ENCODE assay signal across 10 cellular contexts in the genomic region with DNA sequence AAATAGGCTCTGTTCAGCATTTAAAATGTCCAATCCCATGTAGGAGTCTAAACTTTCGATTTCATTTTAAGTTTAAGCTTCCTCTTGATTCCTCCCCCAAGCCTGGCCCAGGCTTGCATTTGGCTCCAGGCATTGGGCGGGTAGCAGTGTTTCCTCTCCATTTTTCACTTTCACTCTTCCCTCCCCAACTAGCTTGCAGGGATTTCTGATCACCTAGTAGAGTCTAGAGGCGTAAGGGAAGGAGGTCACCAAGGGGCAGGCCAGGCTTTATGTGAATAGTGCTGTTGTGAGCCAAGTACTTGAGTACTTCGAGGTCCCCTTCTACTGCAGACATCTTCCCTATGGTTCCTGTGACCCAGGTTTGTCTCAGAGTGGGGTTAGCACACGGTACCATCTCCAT. TPM values are rescaled to one million over a fixed set of nuclear protein-coding genes. Genes with fewer than 3 reads are reported as not detected.
A peak's percentile ranks its signal among the peaks of the same experiment; 100 is the strongest.
DNase-seq lines count a peak whose midpoint lies in the region; ATAC-seq, FAIRE-seq and TF ChIP-seq lines count a peak whose summit lies in the region.
"Not testable (repeated sequence)": the region's sequence is repeated elsewhere in the genome, so short reads cannot be mapped to it uniquely, and the experiment has no call there.
"Had no signal": no experiment of that assay in that cellular context is flagged by ENCODE, and none has a peak within 500 bp of the region (broad histone marks: within the 10 kb centered on the region; RNA-seq: fewer than 3 reads in every experiment).

No MANE protein-coding gene starts in this region.

- H3K27ac Mint-ChIP-seq in HFFc6 = not testable (repeated sequence)

- H3K27me3 ChIP-seq in right cardiac atrium (ENCODE audit: control insufficient read depth, insufficient read depth); right lobe of liver; trophoblast cell (ENCODE audit: insufficient read depth, low read length): not testable (repeated sequence)

- POLR2A ChIA-PET in A549 (lab: Yijun Ruan, JAX) = not testable (repeated sequence)

- H3K9ac ChIP-seq in trophoblast cell (ENCODE audit: low read length) = not testable (repeated sequence)

- WGBS in A549 (ENCODE audit: missing lambda C conversion rate) = 0% methylated on average over 1 of the region's 5 CpGs
- WGBS in right cardiac atrium = 21% methylated on average over 1 of the region's 5 CpGs
- 0% methylated on average over 1 of the region's 5 CpGs for WGBS in right lobe of liver (ENCODE audit: insufficient coverage, low coverage, low lambda C conversion rate, missing lambda C conversion rate)
- no CpG with 5 or more reads among the region's 5 CpGs for WGBS in trophoblast cell (ENCODE audit: extremely low coverage, insufficient coverage, insufficient read length)

- not testable (repeated sequence) for FAIRE-seq in A549 (lab: Jason Lieb, UNC)

- H4K8ac ChIP-seq in trophoblast cell (ENCODE audit: low read depth, low read length) = not testable (repeated sequence)

- H2BK12ac ChIP-seq in trophoblast cell (ENCODE audit: low read length) = not testable (repeated sequence)

- TF ChIP-seq EP300 in A549 (IDR thresholded peaks at IDR 0.05) = not testable (repeated sequence)

- not testable (repeated sequence) for H3K14ac ChIP-seq in trophoblast cell (ENCODE audit: low read length)

- not testable (repeated sequence) for TF ChIP-seq POLR2A in A549 (IDR thresholded peaks at IDR 0.05; ENCODE audit: low read length); right lobe of liver (IDR thresholded peaks at IDR 0.05)

- not testable (repeated sequence) for H3K36me3 Mint-ChIP-seq in HFFc6 (ENCODE audit: low read depth)

- DNase-seq in A549 (ENCODE audit: low read depth in 1 of 2, low spot score in 1 of 2); HFFc6; trophoblast cell: not testable (repeated sequence)
- peak in 1 of 3 donors; percentile 32 for DNase-seq in right cardiac atrium
- peak in 1 of 3 donors; percentile 10 for DNase-seq in right lobe of liver

- peak overlapping the region; percentile 70 to 89 for H3K27ac ChIP-seq in A549
- H3K27ac ChIP-seq in right cardiac atrium (ENCODE audit: low read length); right lobe of liver: not testable (repeated sequence)
- H3K27ac ChIP-seq in trophoblast cell (ENCODE audit: low read depth, low read length) = peak overlapping the region; percentile 10

- H2AFZ ChIP-seq in trophoblast cell (ENCODE audit: insufficient read depth, low read length, poor library complexity) = not testable (repeated sequence)

- H3K18ac ChIP-seq in trophoblast cell (ENCODE audit: low read length) = not testable (repeated sequence)

- not testable (repeated sequence) for H3K9me3 ChIP-seq in A549; right cardiac atrium (ENCODE audit: control insufficient read depth, low read length); right lobe of liver; trophoblast cell (ENCODE audit: insufficient read depth, low read depth, low read length)

- not testable (repeated sequence) for H3K79me2 ChIP-seq in trophoblast cell (ENCODE audit: control insufficient read depth, insufficient read depth, low read length, poor library complexity)

- H3K4ac ChIP-seq in trophoblast cell (ENCODE audit: low read depth, low read length) = not testable (repeated sequence)

- H2AK5ac ChIP-seq in trophoblast cell (ENCODE audit: low read length) = not testable (repeated sequence)

- intact Hi-C loops in right cardiac atrium (cut with DNase I); right lobe of liver (cut with DNase I): not testable (repeated sequence)

- not testable (repeated sequence) for H3K27me3 Mint-ChIP-seq in HFFc6 (ENCODE audit: insufficient read depth)

- not testable (repeated sequence) for H3K9me3 Mint-ChIP-seq in HFFc6

- H4K91ac ChIP-seq in trophoblast cell (ENCODE audit: low read depth, low read length) = not testable (repeated sequence)

- CTCF ChIA-PET in A549 (lab: Yijun Ruan, JAX) = not testable (repeated sequence)

- H3K36me3 ChIP-seq in right lobe of liver; trophoblast cell (ENCODE audit: control insufficient read depth in 1 of 2, insufficient read depth in 2 of 2, low read length in 2 of 2): not testable (repeated sequence)

- H4K12ac ChIP-seq in trophoblast cell (ENCODE audit: low read depth, low read length) = not testable (repeated sequence)

- H3K79me1 ChIP-seq in trophoblast cell (ENCODE audit: low read length) = not testable (repeated sequence)

- TF ChIP-seq RAD21 in A549 (conservative IDR thresholded peaks at IDR 0.05 in 1 of 2, IDR thresholded peaks at IDR 0.05 in 1 of 2) = not testable (repeated sequence)

- H2BK5ac ChIP-seq in trophoblast cell (ENCODE audit: low read depth, low read length, poor library complexity) = not testable (repeated sequence)

- ATAC-seq in A549 = not testable (repeated sequence)
- ATAC-seq in esophagus mucosa (peak; percentile 60), right cardiac atrium (peak; percentile 36 to 48), right lobe of liver (peak in 3 of 4 donors; percentile 14 to 28 (median 19))

- H3K4me2 ChIP-seq in A549 = peak overlapping the region; percentile 74
- not testable (repeated sequence) for H3K4me2 ChIP-seq in trophoblast cell (ENCODE audit: low read length)

- not testable (repeated sequence) for H3K4me1 Mint-ChIP-seq in HFFc6 (ENCODE audit: low read depth)

- not testable (repeated sequence) for H3K4me3 ChIP-seq in A549; right cardiac atrium (ENCODE audit: low read length); right lobe of liver; trophoblast cell (ENCODE audit: low read depth, low read length)

- not testable (repeated sequence) for TF ChIP-seq CTCF in A549 (IDR thresholded peaks at IDR 0.05); HFFc6 (IDR thresholded peaks at IDR 0.05); right lobe of liver (IDR thresholded peaks at IDR 0.05)

- not testable (repeated sequence) for H3K4me1 ChIP-seq in A549; right cardiac atrium (ENCODE audit: control insufficient read depth, insufficient read depth, low read length); right lobe of liver; trophoblast cell (ENCODE audit: control insufficient read depth in 1 of 2, insufficient read depth in 2 of 2, low read length in 2 of 2)

- not testable (repeated sequence) for H2BK120ac ChIP-seq in trophoblast cell (ENCODE audit: insufficient read depth, low read length, poor library complexity)

- H3K23ac ChIP-seq in trophoblast cell (ENCODE audit: low read length) = not testable (repeated sequence)

- H3K4me3 Mint-ChIP-seq in HFFc6 = 0 out of 2 replicates have a peak overlapping the region, but pooled peaks have one; percentile 88

RNA-seq across cellular contexts. Expression of gene SYT15B, which starts 18.5 kb away (rescaled TPM):
- polyA plus RNA-seq in A549 (2011; rRNA removed) (2.0 and 2.7 TPM in 2 replicates), A549 (2017; fragmentation: RNase III; extraction: RNeasy Plus Mini Kit Qiagen cat#74134 plus additional on column Dnase treatment) (1.9 to 2.1 TPM (median 2.0 TPM) in 3 replicates), right cardiac atrium (0.81 TPM)
- polyA plus RNA-seq in A549 (2012; cell fraction: cytosol; rRNA removed) = 5.6 and 6.8 TPM in 2 replicates
- 6.7 and 8.6 TPM in 2 replicates for polyA plus RNA-seq in A549 (2012; cell fraction: nucleus; rRNA removed)
- polyA minus RNA-seq in A549 (2011; rRNA and poly(A)+ RNA removed) = 1.6 and 3.3 TPM in 2 replicates
- total RNA-seq in HFFc6 (2021; fragmentation: NEBNext Ultra II Directional; extraction: Animal tissue kit (Norgen Biotek cat#: 25700)) = 1 to 10 TPM in 4 of 6 experiments, under 1 TPM in 2; 0.33 to 2.4 (median 1.9) TPM
- total RNA-seq in esophagus mucosa (0.88 TPM), right cardiac atrium (1 to 10 TPM in 3 of 4 donors, under 1 TPM in 1; 0.79 to 2.2 (median 1.1) TPM), right lobe of liver (under 1 TPM in 5 of 6 experiments, not detected in 1; 0.20 to 0.73 (median 0.42) TPM)
- 3.8 and 4.3 TPM in 2 replicates for polyA plus RNA-seq in trophoblast cell (2013)
- total RNA-seq: H1, H7 had no signal
- polyA plus RNA-seq: CD14-positive monocyte; CD8-positive, alpha-beta memory T cell had no signal
